Comparison of ENCODE assay signal across 23 cellular contexts in genomic region chr17:56817066-56817465, GRCh38.
"Had no signal": no experiment of that assay in that cellular context is flagged by ENCODE, and none has a peak within 500 bp of the region (broad histone marks: within the 10 kb centered on the region; RNA-seq: fewer than 3 reads in every experiment).

No MANE protein-coding gene starts in this region.

- H3K4me3 ChIP-seq: colonic mucosa, esophagus squamous epithelium, gastrocnemius medialis, heart right ventricle, left lung, lower lobe of right lung, mucosa of descending colon had no signal

- H3K27ac ChIP-seq: colonic mucosa, epithelial cell of prostate, esophagus squamous epithelium, foreskin keratinocyte, gastrocnemius medialis, heart right ventricle, left lung, lower lobe of right lung had no signal

- H3K27me3 ChIP-seq: colonic mucosa, esophagus squamous epithelium, foreskin keratinocyte, left lung had no signal

- H3K4me1 ChIP-seq: colonic mucosa, foreskin keratinocyte, gastrocnemius medialis, lower lobe of right lung had no signal

- DNase-seq: colonic mucosa; cortex of kidney; effector CD8-positive, alpha-beta T cell; effector memory CD8-positive, alpha-beta T cell; endodermal cell; erythroblast; esophagus squamous epithelium; foreskin keratinocyte; gastrocnemius medialis; glutamatergic neuron; head of caudate nucleus; heart right ventricle; hippocampal formation; left cardiac atrium; left lung; left ventricle myocardium superior; lower lobe of right lung; mesenchymal stem cell; mucosa of descending colon; naive B cell; naive thymus-derived CD8-positive, alpha-beta T cell had no signal

- H3K9me3 ChIP-seq: colonic mucosa, esophagus squamous epithelium, gastrocnemius medialis, heart right ventricle, left lung, lower lobe of right lung, mucosa of descending colon had no signal

- ATAC-seq: effector memory CD8-positive, alpha-beta T cell; esophagus mucosa; foreskin keratinocyte; gastrocnemius medialis; heart right ventricle; left cardiac atrium; left lung; left ventricle myocardium superior; lower lobe of right lung; mucosa of descending colon; naive thymus-derived CD8-positive, alpha-beta T cell had no signal

- H3K36me3 ChIP-seq: colonic mucosa, esophagus squamous epithelium, gastrocnemius medialis, heart right ventricle, left lung, lower lobe of right lung had no signal
